In the genomic region with DNA sequence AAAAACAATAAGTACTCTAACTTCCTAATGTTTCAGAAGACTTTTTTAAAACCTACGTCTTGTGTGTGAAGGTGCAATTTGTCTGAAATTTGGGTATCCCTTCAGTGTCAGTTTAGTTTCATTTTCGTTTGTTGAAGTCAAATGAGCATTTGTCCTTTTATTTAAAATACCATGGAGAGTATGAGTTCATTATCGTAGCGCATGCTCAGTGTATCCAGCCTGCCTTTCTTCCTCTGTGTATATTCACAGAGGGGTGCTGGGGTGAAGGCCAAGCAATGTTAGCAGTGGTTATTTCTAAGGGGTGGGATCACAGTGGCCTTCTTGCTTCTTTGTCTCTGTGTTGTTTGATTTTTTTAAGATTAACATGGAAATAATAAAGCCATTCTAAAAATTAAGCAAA, we compare ENCODE assay signal across 8 cellular contexts. TPM values are rescaled to one million over a fixed set of nuclear protein-coding genes. Genes with fewer than 3 reads are reported as not detected.
DNase-seq lines count a peak whose midpoint lies in the region; ATAC-seq and TF ChIP-seq lines count a peak whose summit lies in the region.

No MANE protein-coding gene starts in this region.

- H3K27ac ChIP-seq in ACC112 (ENCODE audit: low read depth, low read length) (peak overlapping the region; percentile 71), tibial artery (peak overlapping the region; percentile 70 to 74)

- peak overlapping the region; percentile 99 for H3K27ac Mint-ChIP-seq in HFFc6
- peak overlapping the region; percentile 81 for H3K27ac Mint-ChIP-seq in activated naive CD8-positive, alpha-beta T cell treated with anti-CD3 and anti-CD28 coated beads, Interleukin-2, amount 10 ng/mL, durations not matched to agents 7 days and 5 days

- TF ChIP-seq CTCF in HFFc6 (IDR thresholded peaks at IDR 0.05) (no peak), tibial artery (IDR thresholded peaks at IDR 0.05) (no peak)

- H3K27me3 Mint-ChIP-seq in HFFc6 (ENCODE audit: insufficient read depth) = 0 out of 2 replicates have a peak, but pooled peaks cover 5% of the 10 kb centered on the region
- H3K27me3 Mint-ChIP-seq in activated naive CD8-positive, alpha-beta T cell treated with anti-CD3 and anti-CD28 coated beads, Interleukin-2, amount 10 ng/mL, durations not matched to agents 7 days and 5 days = no peaks in the 10 kb centered on the region

- H3K27me3 ChIP-seq in ACC112 (ENCODE audit: insufficient read depth, low read length) = no peaks in the 10 kb centered on the region
- no peaks in the 10 kb centered on the region for H3K27me3 ChIP-seq in tibial artery

- intact Hi-C loops in tibial artery (cut with DNase I; ENCODE audit: low total_unique reads) = no loop called here

- peaks cover 27% of the 10 kb centered on the region for H3K4me1 Mint-ChIP-seq in HFFc6 (ENCODE audit: low read depth)
- peaks cover 6% of the 10 kb centered on the region for H3K4me1 Mint-ChIP-seq in activated naive CD8-positive, alpha-beta T cell treated with anti-CD3 and anti-CD28 coated beads, Interleukin-2, amount 10 ng/mL, durations not matched to agents 7 days and 5 days

- H3K9me3 ChIP-seq in tibial artery = no peaks in the 10 kb centered on the region

- H2AFZ ChIP-seq in ACC112 (ENCODE audit: low read length, unreplicated experiment) = peak overlapping the region; percentile 58

- no peaks in the 10 kb centered on the region for H3K79me2 ChIP-seq in ACC112 (ENCODE audit: control insufficient read depth, insufficient read depth, low read length, unreplicated experiment)

- DNase-seq in HFFc6 (peak; percentile 33), iris pigment epithelial cell (ENCODE audit: low read depth) (peak; percentile 70), tibial artery (no peak), DMS 273 treated with DMSO at 0.1 percent for 48 hours (lab: John Stamatoyannopoulos, UW) (no peak)
- DNase-seq in activated naive CD8-positive, alpha-beta T cell treated with anti-CD3 and anti-CD28 coated beads, Interleukin-2, amount 10 ng/mL, durations not matched to agents 7 days and 5 days = no peak

- peak overlapping the region; percentile 79 for H3K4me3 Mint-ChIP-seq in HFFc6
- peak overlapping the region; percentile 62 for H3K4me3 Mint-ChIP-seq in activated naive CD8-positive, alpha-beta T cell treated with anti-CD3 and anti-CD28 coated beads, Interleukin-2, amount 10 ng/mL, durations not matched to agents 7 days and 5 days

- H3K4me1 ChIP-seq in ACC112 (ENCODE audit: control insufficient read depth, insufficient read depth, low read length, unreplicated experiment) = peaks cover 14% of the 10 kb centered on the region
- peaks cover 0 to 22% (median 13%) of the 10 kb centered on the region in 4 donors for H3K4me1 ChIP-seq in tibial artery

- no peaks in the 10 kb centered on the region for H3K9me3 Mint-ChIP-seq in HFFc6
- H3K9me3 Mint-ChIP-seq in activated naive CD8-positive, alpha-beta T cell treated with anti-CD3 and anti-CD28 coated beads, Interleukin-2, amount 10 ng/mL, durations not matched to agents 7 days and 5 days = peaks cover 2% of the 10 kb centered on the region

- no peaks in the 10 kb centered on the region for H3K36me3 ChIP-seq in ACC112 (ENCODE audit: insufficient read depth, low read length)
- H3K36me3 ChIP-seq in tibial artery = no peaks in the 10 kb centered on the region

- POLR2A ChIA-PET in activated naive CD8-positive, alpha-beta T cell treated with anti-CD3 and anti-CD28 coated beads, Interleukin-2, amount 10 ng/mL, durations not matched to agents 7 days and 5 days (lab: Charles Lee) = no interaction called here

- H3K4me3 ChIP-seq in ACC112 (ENCODE audit: low read depth, low read length) (peak overlapping the region; percentile 62), tibial artery (peak overlapping the region in 1 of 2 donors; percentile 3)

- peak; percentile 94 for ATAC-seq in activated naive CD8-positive, alpha-beta T cell treated with anti-CD3 and anti-CD28 coated beads, Interleukin-2, amount 10 ng/mL, durations not matched to agents 7 days and 5 days (ENCODE audit: low read depth)
- ATAC-seq in HG02571 (IDR thresholded peaks at IDR 0.05; ENCODE audit: unreplicated experiment) (no peak), HG02763 (IDR thresholded peaks at IDR 0.05; ENCODE audit: unreplicated experiment) (no peak)

- H3K36me3 Mint-ChIP-seq in HFFc6 (ENCODE audit: low read depth) = no peaks in the 10 kb centered on the region
- no peaks in the 10 kb centered on the region for H3K36me3 Mint-ChIP-seq in activated naive CD8-positive, alpha-beta T cell treated with anti-CD3 and anti-CD28 coated beads, Interleukin-2, amount 10 ng/mL, durations not matched to agents 7 days and 5 days

RNA-seq across cellular contexts. Expression of a gene that starts 43.2 kb away (rescaled TPM):
- total RNA-seq in HFFc6 (2021; fragmentation: NEBNext Ultra II Directional; extraction: Animal tissue kit (Norgen Biotek cat#: 25700)) = 100 to 1,000 TPM; 210 to 253 (median 232) TPM
- total RNA-seq in activated naive CD8-positive, alpha-beta T cell treated with anti-CD3 and anti-CD28 coated beads, Interleukin-2, amount 10 ng/mL, durations not matched to agents 7 days and 5 days = 10 to 100 TPM; 10.7 to 10.8 TPM

Comparison
In these comparisons a context has a peak if more than half of its experiments do, and no peak if none do; other contexts are left out.
1. DNase-seq: peak in HFFc6 (single experiment) and iris pigment epithelial cell (single experiment); none in activated naive CD8-positive, alpha-beta T cell treated with anti-CD3 and anti-CD28 coated beads, Interleukin-2, amount 10 ng/mL, durations not matched to agents 7 days and 5 days (single experiment), tibial artery (0 of 2) and DMS 273 treated with DMSO at 0.1 percent for 48 hours (single experiment).
2. RNA of a gene that starts 43.2 kb away (total RNA-seq): 210 to 253 TPM in HFFc6; 10.7 to 10.8 TPM in activated naive CD8-positive, alpha-beta T cell treated with anti-CD3 and anti-CD28 coated beads, Interleukin-2, amount 10 ng/mL, durations not matched to agents 7 days and 5 days; every median in the first group is over 10 times any median in the second.